Comparison of ENCODE assay signal across 21 cellular contexts in the genomic region with DNA sequence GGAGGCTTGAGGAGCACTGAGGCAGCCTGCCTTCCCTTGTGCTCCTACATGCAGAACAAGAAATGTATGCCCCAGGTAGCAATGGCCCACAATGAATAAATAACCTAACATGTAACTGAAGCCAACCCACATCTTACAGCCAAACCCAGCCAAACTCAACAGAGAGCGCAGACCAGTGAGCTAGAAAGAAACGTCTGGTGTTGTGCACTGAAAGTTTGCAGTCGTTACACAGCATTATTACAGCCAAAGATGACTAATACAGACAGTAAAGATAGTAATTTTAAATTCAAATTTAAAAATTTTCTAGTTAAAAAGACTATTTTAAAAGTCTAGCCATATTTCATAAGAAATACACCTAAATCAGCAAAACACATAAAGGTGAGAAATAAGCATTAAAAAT. TPM values are rescaled to one million over a fixed set of nuclear protein-coding genes. Genes with fewer than 3 reads are reported as not detected.
DNase-seq lines count a peak whose midpoint lies in the region; ATAC-seq and TF ChIP-seq lines count a peak whose summit lies in the region.
"Had no signal": no experiment of that assay in that cellular context is flagged by ENCODE, and none has a peak within 500 bp of the region (broad histone marks: within the 10 kb centered on the region; RNA-seq: fewer than 3 reads in every experiment).

No MANE protein-coding gene starts in this region.

- DNase-seq in GM12865 (ENCODE audit: low read depth) (peak; percentile 32), kidney tubule cell (ENCODE audit: low spot score) (peak; percentile 23), natural killer cell (no peak), suprapubic skin (ENCODE audit: low spot score in 2 of 2) (no peak), CD14-positive monocyte (ENCODE audit: low spot score) (no peak)
- no peak for DNase-seq in activated CD4-positive, alpha-beta T cell treated with anti-CD3 and anti-CD28 coated beads, Interleukin-2, amount 10 ng/mL, durations not matched to agents 7 days and 5 days
- DNase-seq: AML-193; Caco-2; CD4-positive, alpha-beta T cell; GF-D8; MM.1S; NCI-H1092 treated with DMSO at 0.1 percent for 48 hours; NCI-H2081 treated with DMSO at 0.1 percent for 48 hours; NCI-H748 treated with DMSO at 0.1 percent for 48 hours; OCI-M1; RPMI8226; SHP77 treated with DMSO at 0.1 percent for 48 hours; SK-N-SH; T-cell had no signal

- H3K4me3 ChIP-seq in GM12865 (ENCODE audit: low read depth, low read length) (peak overlapping the region; percentile 27), OCI-LY1 (ENCODE audit: low read depth, low read length, poor library complexity, severe bottlenecking) (no peak overlapping the region), suprapubic skin (no peak overlapping the region)

- 82% methylated on average over 3 of the region's 3 CpGs for WGBS in suprapubic skin

- peaks cover 1% of the 10 kb centered on the region for H3K36me3 Mint-ChIP-seq in activated CD4-positive, alpha-beta T cell treated with anti-CD3 and anti-CD28 coated beads, Interleukin-2, amount 10 ng/mL, durations not matched to agents 7 days and 5 days (ENCODE audit: low read depth)
- H3K36me3 Mint-ChIP-seq in natural killer cell = no peaks in the 10 kb centered on the region
- H3K36me3 Mint-ChIP-seq in CD14-positive monocyte = peaks cover 6 to 12% of the 10 kb centered on the region in 2 donors

- no peak overlapping the region for H3K27ac Mint-ChIP-seq in activated CD4-positive, alpha-beta T cell treated with anti-CD3 and anti-CD28 coated beads, Interleukin-2, amount 10 ng/mL, durations not matched to agents 7 days and 5 days
- H3K27ac Mint-ChIP-seq in natural killer cell (no peak overlapping the region), CD14-positive monocyte (no peak overlapping the region)
- H3K27ac Mint-ChIP-seq: CD4-positive, alpha-beta T cell; T-cell had no signal

- no peak for TF ChIP-seq POLR2A in suprapubic skin (IDR thresholded peaks at IDR 0.05)

- H3K9ac ChIP-seq in OCI-LY1 (ENCODE audit: low read length) = no peak overlapping the region
- H3K9ac ChIP-seq: SK-N-SH had no signal

- intact Hi-C loops in natural killer cell (cut with micrococcal nuclease) (no loop called here), CD14-positive monocyte (cut with micrococcal nuclease) (no loop called here)

- TF ChIP-seq CTCF in GM12865 (IDR thresholded peaks at IDR 0.05; ENCODE audit: insufficient read depth, low read depth, low read length, missing control alignments) (no peak), OCI-LY1 (IDR thresholded peaks at IDR 0.05; ENCODE audit: low read length) (no peak), natural killer cell (IDR thresholded peaks at IDR 0.05) (no peak), suprapubic skin (IDR thresholded peaks at IDR 0.05) (no peak), CD14-positive monocyte (IDR thresholded peaks at IDR 0.05) (no peak)

- H3K9me3 ChIP-seq in OCI-LY1 (ENCODE audit: low read length) = no peaks in the 10 kb centered on the region
- H3K9me3 ChIP-seq in suprapubic skin = no peaks in the 10 kb centered on the region
- H3K9me3 ChIP-seq: Caco-2 had no signal

- H3K4me1 ChIP-seq in OCI-LY1 (ENCODE audit: insufficient read depth, low read length, severe bottlenecking) (peaks cover 62% of the 10 kb centered on the region), suprapubic skin (no peaks in the 10 kb centered on the region)

- H3K27me3 ChIP-seq in OCI-LY1 (ENCODE audit: insufficient read depth, low read length) (no peaks in the 10 kb centered on the region), suprapubic skin (no peaks in the 10 kb centered on the region)

- H3K36me3 ChIP-seq in OCI-LY1 (ENCODE audit: insufficient read depth, low read length) (no peaks in the 10 kb centered on the region), suprapubic skin (no peaks in the 10 kb centered on the region)

- no peaks in the 10 kb centered on the region for H3F3A ChIP-seq in OCI-LY1 (ENCODE audit: insufficient read depth, low read length)

- ATAC-seq in natural killer cell = no peak
- ATAC-seq: T-cell had no signal

- H3K27ac ChIP-seq in OCI-LY1 (ENCODE audit: low read depth, low read length, poor library complexity, severe bottlenecking) (peak overlapping the region; percentile 7), suprapubic skin (no peak overlapping the region)
- H3K27ac ChIP-seq: HL-60 had no signal

- no peaks in the 10 kb centered on the region for H3K9me3 Mint-ChIP-seq in activated CD4-positive, alpha-beta T cell treated with anti-CD3 and anti-CD28 coated beads, Interleukin-2, amount 10 ng/mL, durations not matched to agents 7 days and 5 days
- H3K9me3 Mint-ChIP-seq in natural killer cell (no peaks in the 10 kb centered on the region), CD14-positive monocyte (peaks cover 0 to 4% (median 0%) of the 10 kb centered on the region in 7 donors)
- H3K9me3 Mint-ChIP-seq: CD4-positive, alpha-beta T cell; T-cell had no signal

- no peaks in the 10 kb centered on the region for H3K9me2 ChIP-seq in OCI-LY1 (ENCODE audit: low read depth, low read length)
- H3K9me2 ChIP-seq: SK-N-SH had no signal

- no peak overlapping the region for H2AFZ ChIP-seq in OCI-LY1 (ENCODE audit: low read length)

- H3K79me2 ChIP-seq in OCI-LY1 (ENCODE audit: insufficient read depth, low read length) = peaks cover 53% of the 10 kb centered on the region

- peak overlapping the region; percentile 41; the same call in 1 of the 2 replicates for H3K4me2 ChIP-seq in OCI-LY1 (ENCODE audit: low read length)
- H3K4me2 ChIP-seq: SK-N-SH had no signal

- H3K4me3 Mint-ChIP-seq in activated CD4-positive, alpha-beta T cell treated with anti-CD3 and anti-CD28 coated beads, Interleukin-2, amount 10 ng/mL, durations not matched to agents 7 days and 5 days = no peak overlapping the region
- no peak overlapping the region for H3K4me3 Mint-ChIP-seq in natural killer cell
- no peak overlapping the region for H3K4me3 Mint-ChIP-seq in CD14-positive monocyte
- H3K4me3 Mint-ChIP-seq: CD4-positive, alpha-beta T cell; T-cell had no signal

- POLR2A ChIA-PET in activated CD4-positive, alpha-beta T cell treated with anti-CD3 and anti-CD28 coated beads, Interleukin-2, amount 10 ng/mL, durations not matched to agents 7 days and 5 days (lab: Charles Lee) = no interaction called here

- H3K27me3 Mint-ChIP-seq in activated CD4-positive, alpha-beta T cell treated with anti-CD3 and anti-CD28 coated beads, Interleukin-2, amount 10 ng/mL, durations not matched to agents 7 days and 5 days = peaks cover 2% of the 10 kb centered on the region
- H3K27me3 Mint-ChIP-seq in natural killer cell (ENCODE audit: low read depth in 2 of 2) (peaks cover 0 to 3% of the 10 kb centered on the region in 2 donors), CD14-positive monocyte (ENCODE audit: low read depth in 3 of 3) (no peaks in the 10 kb centered on the region)
- H3K27me3 Mint-ChIP-seq: CD4-positive, alpha-beta T cell; T-cell had no signal

- TF ChIP-seq EP300 in suprapubic skin (IDR thresholded peaks at IDR 0.05) = no peak

- H4K20me1 ChIP-seq in OCI-LY1 (ENCODE audit: insufficient read depth, low read length) = no peaks in the 10 kb centered on the region

- H3K4me1 Mint-ChIP-seq in activated CD4-positive, alpha-beta T cell treated with anti-CD3 and anti-CD28 coated beads, Interleukin-2, amount 10 ng/mL, durations not matched to agents 7 days and 5 days = peaks cover 18% of the 10 kb centered on the region
- H3K4me1 Mint-ChIP-seq in natural killer cell (no peaks in the 10 kb centered on the region), CD14-positive monocyte (peaks cover 20% of the 10 kb centered on the region)

- CTCF ChIA-PET in activated CD4-positive, alpha-beta T cell treated with anti-CD3 and anti-CD28 coated beads, Interleukin-2, amount 10 ng/mL, durations not matched to agents 7 days and 5 days (lab: Charles Lee) = interaction anchor here (1.0 kb wide), 1 partner anchor 9 kb away, joined by 3 read pairs; no protein-coding TSS in a partner anchor

RNA-seq across cellular contexts. Expression of gene USP6NL, which starts 11.2 kb away (rescaled TPM):
- 1 to 10 TPM; 3.1 to 4.0 TPM for total RNA-seq in activated CD4-positive, alpha-beta T cell treated with anti-CD3 and anti-CD28 coated beads, Interleukin-2, amount 10 ng/mL, durations not matched to agents 7 days and 5 days
- total RNA-seq in natural killer cell = 1 to 10 TPM; 2.3 to 3.7 (median 2.5) TPM
- 10 to 100 TPM; 23.2 to 33.8 (median 27.7) TPM for total RNA-seq in suprapubic skin
- 1 to 10 TPM; 6.7 to 7.7 TPM for polyA plus RNA-seq in CD14-positive monocyte

Comparison
In these comparisons a context has a peak if more than half of its experiments do, and no peak if none do; other contexts are left out.
1. DNase-seq: peak in GM12865 (single experiment) and kidney tubule cell (single experiment); none in activated CD4-positive, alpha-beta T cell treated with anti-CD3 and anti-CD28 coated beads, Interleukin-2, amount 10 ng/mL, durations not matched to agents 7 days and 5 days (single experiment), natural killer cell (single experiment), suprapubic skin (0 of 2) and CD14-positive monocyte (single experiment).
2. RNA of gene USP6NL, which starts 11.2 kb away (total RNA-seq): 23.2 to 33.8 TPM in suprapubic skin; 3.1 to 4.0 TPM in activated CD4-positive, alpha-beta T cell treated with anti-CD3 and anti-CD28 coated beads, Interleukin-2, amount 10 ng/mL, durations not matched to agents 7 days and 5 days and 2.3 to 3.7 TPM in natural killer cell; every median in the first group is over 4 times any median in the second.